ENCODE assay signal across 29 cellular contexts in the genomic region with DNA sequence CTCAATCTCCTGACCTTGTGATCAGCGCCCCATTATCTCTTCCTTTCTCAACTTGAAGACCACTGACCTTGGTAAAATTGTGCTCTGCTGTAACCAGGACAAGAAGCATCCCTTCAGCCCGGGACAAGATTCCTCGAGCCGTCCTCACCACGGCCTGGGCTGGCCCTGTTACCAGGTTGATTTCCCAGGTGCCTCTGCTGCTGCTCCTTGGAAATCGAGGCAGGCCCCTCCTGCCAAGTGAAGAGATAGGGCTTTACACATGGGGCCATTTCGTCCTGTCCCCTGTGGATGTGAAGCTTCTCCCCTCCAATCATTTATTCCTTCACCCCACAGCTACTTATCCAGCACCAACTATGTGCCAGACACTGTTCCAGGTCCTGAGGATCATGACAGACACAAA. TPM values are rescaled to one million over a fixed set of nuclear protein-coding genes. Genes with fewer than 3 reads are reported as not detected.
"Had no signal": no experiment of that assay in that cellular context is flagged by ENCODE, and none has a peak within 500 bp of the region (broad histone marks: within the 10 kb centered on the region; RNA-seq: fewer than 3 reads in every experiment).

No MANE protein-coding gene starts in this region.

- H3K36me3 ChIP-seq: brain microvascular endothelial cell, lower lobe of right lung, pancreas, stomach, suprapubic skin, vagina, WERI-Rb-1 had no signal

- ATAC-seq: activated CD4-positive, alpha-beta T cell treated with anti-CD3 and anti-CD28 coated beads for 36 hours; left lobe of liver; lower lobe of right lung; naive thymus-derived CD4-positive, alpha-beta T cell; pancreas; right cardiac atrium; T-cell had no signal

- H3K4me3 ChIP-seq: lower lobe of right lung, pancreas, stomach, suprapubic skin, vagina had no signal

- H3K27me3 ChIP-seq: brain microvascular endothelial cell, pancreas, stomach, suprapubic skin, vagina had no signal

- DNase-seq: activated CD4-positive, alpha-beta T cell treated with anti-CD3 and anti-CD28 coated beads for 36 hours; activated CD4-positive, alpha-beta T cell treated with anti-CD3 and anti-CD28 coated beads, Interleukin-2, amount 50 U/mL, for 4 hours; activated CD8-positive, alpha-beta memory T cell treated with anti-CD3 and anti-CD28 coated beads for 24 hours; activated CD8-positive, alpha-beta memory T cell treated with anti-CD3 and anti-CD28 coated beads, Interleukin-2, amount 50 U/mL, for 4 hours; activated T-cell treated with anti-CD3 and anti-CD28 coated beads, Interleukin-2, amount 50 U/mL, for 24 hours; brain microvascular endothelial cell; caudate nucleus; effector CD4-positive, alpha-beta T cell; erythroblast; foreskin fibroblast; kidney; lower lobe of right lung; mesendoderm; naive thymus-derived CD4-positive, alpha-beta T cell; pancreas; stimulated activated CD4-positive, alpha-beta T cell treated with anti-CD3 and anti-CD28 coated beads, Interleukin-1b, Interleukin-23, amount 100 ng/mL, for 48 hours; stomach; T-cell; trophoblast cell; WERI-Rb-1 had no signal

- H3K9me3 ChIP-seq: lower lobe of right lung, pancreas, stomach, suprapubic skin, vagina had no signal

- H3K27ac ChIP-seq: brain microvascular endothelial cell, lower lobe of right lung, pancreas, stomach, suprapubic skin, vagina, WERI-Rb-1 had no signal

- H3K4me1 ChIP-seq: lower lobe of right lung, pancreas, stomach had no signal

RNA-seq across cellular contexts. Expression of gene RAB44, which starts 21.5 kb away (rescaled TPM):
- total RNA-seq: activated T-helper 2 cell treated with anti-CD3 and anti-CD28 coated beads, Interferon-gamma antibody, Interleukin-2, Interleukin-4, amounts not matched to agents 10 μg/mL and 5 μg/mL and 100 μg/mL, durations not matched to agents 14 hours and 24 hours and 36 hours; pulmonary artery endothelial cell; skeletal muscle tissue had no signal
- polyA plus RNA-seq: aorta; fibroblast of lung; naive thymus-derived CD4-positive, alpha-beta T cell; right cardiac atrium had no signal
